ENCODE assay signal across 8 cellular contexts in genomic region chr3:126212629-126213375, GRCh38. TPM values are rescaled to one million over a fixed set of nuclear protein-coding genes. Genes with fewer than 3 reads are reported as not detected.
DNase-seq lines count a peak whose midpoint lies in the region; ATAC-seq and TF ChIP-seq lines count a peak whose summit lies in the region.

No MANE protein-coding gene starts in this region.

- H3K79me2 ChIP-seq in DOHH2 (ENCODE audit: control insufficient read depth, low read length) = no peaks in the 10 kb centered on the region

- no peaks in the 10 kb centered on the region for H4K20me1 ChIP-seq in DOHH2 (ENCODE audit: control insufficient read depth, insufficient read depth, low read depth, low read length)

- H3K9ac ChIP-seq in skeletal muscle satellite cell (ENCODE audit: low read depth, low read length) = peak overlapping the region; percentile 78

- no peaks in the 10 kb centered on the region for H3K9me3 ChIP-seq in DOHH2 (ENCODE audit: control insufficient read depth, insufficient read depth, low read length)
- H3K9me3 ChIP-seq in skeletal muscle satellite cell (replicated peaks; ENCODE audit: low read length) = no peaks in the 10 kb centered on the region
- no peaks in the 10 kb centered on the region for H3K9me3 ChIP-seq in SJCRH30 (replicated peaks)

- peak overlapping the region; percentile 20; the same call in 1 of the 2 replicates for H3K4me2 ChIP-seq in DOHH2 (ENCODE audit: low read length)
- H3K4me2 ChIP-seq in skeletal muscle satellite cell (ENCODE audit: low read length) = peak overlapping the region; percentile 80

- DNase-seq in NB4 (ENCODE audit: low read depth) (peak; percentile 60), brain microvascular endothelial cell (no peak), iPS-NIHi7 (ENCODE audit: extremely low spot score) (peak; percentile 82), SJCRH30 (no peak), cerebellar nuclear complex (lab: John Stamatoyannopoulos, UW) (no peak)

- H3K4me1 ChIP-seq in DOHH2 (ENCODE audit: control insufficient read depth, low read length) (no peaks in the 10 kb centered on the region), skeletal muscle satellite cell (ENCODE audit: control insufficient read depth, insufficient read depth, low read length) (peaks cover 51% of the 10 kb centered on the region), SJCRH30 (peaks cover 4% of the 10 kb centered on the region; the same call in 1 of the 2 replicates)

- peaks cover 20% of the 10 kb centered on the region for H3K27me3 ChIP-seq in DOHH2 (ENCODE audit: control insufficient read depth, low read length)
- H3K27me3 ChIP-seq in brain microvascular endothelial cell (replicated peaks) = no peaks in the 10 kb centered on the region
- no peaks in the 10 kb centered on the region for H3K27me3 ChIP-seq in skeletal muscle satellite cell (ENCODE audit: control insufficient read depth, insufficient read depth, low read length)
- H3K27me3 ChIP-seq in SJCRH30 = no peaks in the 10 kb centered on the region

- TF ChIP-seq CTCF in DOHH2 (IDR thresholded peaks at IDR 0.05; ENCODE audit: low read depth, low read length, poor library complexity, severe bottlenecking) = peak; percentile 9
- peak; percentile 48 for TF ChIP-seq CTCF in NB4 (IDR thresholded peaks at IDR 0.05; ENCODE audit: low read depth, low read length)
- peak; percentile 40 for TF ChIP-seq CTCF in brain microvascular endothelial cell (IDR thresholded peaks at IDR 0.05; ENCODE audit: low read depth, low read length, missing control alignments)

- no peak for ATAC-seq in HG03342 (IDR thresholded peaks at IDR 0.05; ENCODE audit: unreplicated experiment)

- H3K36me3 ChIP-seq in DOHH2 (ENCODE audit: control insufficient read depth, low read length) (no peaks in the 10 kb centered on the region), brain microvascular endothelial cell (replicated peaks) (no peaks in the 10 kb centered on the region), skeletal muscle satellite cell (ENCODE audit: insufficient read depth, low read length) (no peaks in the 10 kb centered on the region), SJCRH30 (no peaks in the 10 kb centered on the region)

- no peaks in the 10 kb centered on the region for H3K9me2 ChIP-seq in DOHH2 (replicated peaks; ENCODE audit: control insufficient read depth, low read length)

- no peak for TF ChIP-seq POLR2A in NB4 (IDR thresholded peaks at IDR 0.05; ENCODE audit: extremely low read depth, insufficient read length)

- in situ Hi-C loops in brain microvascular endothelial cell (cut with HindIII; ENCODE audit: low pct_ligation_motif_present, low sequenced_read_pairs) = no loop called here

- no peak overlapping the region for H3K27ac ChIP-seq in DOHH2 (ENCODE audit: low read depth, low read length)
- H3K27ac ChIP-seq in brain microvascular endothelial cell = no peak overlapping the region
- no peak overlapping the region for H3K27ac ChIP-seq in SJCRH30

- H3K4me3 ChIP-seq in DOHH2 (ENCODE audit: low read length) = 0 out of 2 replicates have a peak overlapping the region, but pooled peaks have one; percentile 9
- peak overlapping the region; percentile 25 for H3K4me3 ChIP-seq in NB4 (ENCODE audit: low read depth, low read length)
- H3K4me3 ChIP-seq in brain microvascular endothelial cell (ENCODE audit: low read depth, low read length) = peak overlapping the region; percentile 53
- H3K4me3 ChIP-seq in skeletal muscle satellite cell (ENCODE audit: low read length) = peak overlapping the region; percentile 64
- no peak overlapping the region for H3K4me3 ChIP-seq in SJCRH30

- no peaks in the 10 kb centered on the region for H3F3A ChIP-seq in DOHH2 (ENCODE audit: control insufficient read depth, insufficient read depth)

RNA-seq across cellular contexts. Expression of gene ALDH1L1, which starts 32.4 kb away (rescaled TPM):
- total RNA-seq in skeletal muscle satellite cell (2012; rRNA removed) = not detected in 2 replicates
- total RNA-seq in SJCRH30 (2014; rRNA removed; shearing (Covaris generic)) = 0.05 and 0.08 TPM in 2 replicates

Comparison
In these comparisons a context has a peak if more than half of its experiments do, and no peak if none do; other contexts are left out.
1. DNase-seq: peak in NB4 (single experiment) and iPS-NIHi7 (single experiment); none in brain microvascular endothelial cell (single experiment), SJCRH30 (0 of 2) and cerebellar nuclear complex (0 of 2).
2. Peak in every context shown above with its lines, with median percentiles within 50 percentile points of each other: CTCF ChIP-seq.